8 cellular contexts compared by ENCODE assay signal in genomic region chr12:53268009-53268636, GRCh38. TPM values are rescaled to one million over a fixed set of nuclear protein-coding genes. Genes with fewer than 3 reads are reported as not detected.
DNase-seq lines count a peak whose midpoint lies in the region; ATAC-seq, FAIRE-seq and TF ChIP-seq lines count a peak whose summit lies in the region.

ESPL1 (plus strand) TSS chr12:53268299; CDS start chr12:53268767, 468 bp downstream.

- WGBS in pancreas, 2 donors: 0 to 1% methylated on average over 52 to 59 of the region's 59 CpGs

- DNase-seq in GM04503 (ENCODE audit: low read depth) (peak; percentile 24), H54 (ENCODE audit: insufficient read length, low spot score) (peak; percentile 78), LoVo (ENCODE audit: low spot score) (peak; percentile 84), SK-N-DZ (ENCODE audit: low spot score) (peak; percentile 81), head of caudate nucleus (peak; percentile 44 to 88 (median 72)), pancreas (peak in 5 of 6 donors; percentile 34 to 84 (median 53)), type B pancreatic cell (ENCODE audit: extremely low spot score, unreplicated experiment) (peak; percentile 84)
- peak; percentile 95 for DNase-seq in activated naive CD4-positive, alpha-beta T cell treated with anti-CD3 and anti-CD28 coated beads for 36 hours

- H3K4me3 ChIP-seq in pancreas: peak within 1 kb of the TSS; percentile 31 to 69 (median 59)

- H3K36me3 ChIP-seq in pancreas: no peaks in the 10 kb centered on the region

- ATAC-seq in pancreas: peak; percentile 91 to 96 (median 95)

- CTCF ChIA-PET in activated naive CD4-positive, alpha-beta T cell treated with anti-CD3 and anti-CD28 coated beads for 36 hours (lab: Charles Lee): interaction anchor here (0.6 to 9.9 kb wide), 25 partner anchors 9 to 202 kb away, joined by 3 to 141 read pairs (median 6); partner anchors contain the start of genes AAAS, ITGB7 and PFDN5

- H3K27ac ChIP-seq in pancreas: peak within 1 kb of the TSS in 2 of 4 donors; percentile 28 to 50

- peak within 1 kb of the TSS; percentile 99 for H3K27ac Mint-ChIP-seq in activated naive CD4-positive, alpha-beta T cell treated with anti-CD3 and anti-CD28 coated beads for 36 hours
- H3K27ac Mint-ChIP-seq in type B pancreatic cell: peak within 1 kb of the TSS; percentile 95

- peak within 1 kb of the TSS; percentile 99 for H3K4me3 Mint-ChIP-seq in activated naive CD4-positive, alpha-beta T cell treated with anti-CD3 and anti-CD28 coated beads for 36 hours
- H3K4me3 Mint-ChIP-seq in type B pancreatic cell: peak within 1 kb of the TSS; percentile 100

- peak; percentile 53; the same call in 1 of the 2 replicates for TF ChIP-seq POLR2A in H54 (IDR thresholded peaks at IDR 0.05; ENCODE audit: low read depth, low read length)

- peaks cover 0 to 5% (median 0%) of the 10 kb centered on the region in 3 donors for H3K4me1 ChIP-seq in pancreas

- H3K9me3 ChIP-seq in pancreas: no peaks in the 10 kb centered on the region

- peaks cover 39% of the 10 kb centered on the region for H3K36me3 Mint-ChIP-seq in activated naive CD4-positive, alpha-beta T cell treated with anti-CD3 and anti-CD28 coated beads for 36 hours (ENCODE audit: low read depth)
- H3K36me3 Mint-ChIP-seq in type B pancreatic cell: peaks cover 9% of the 10 kb centered on the region

- intact Hi-C loops in activated naive CD4-positive, alpha-beta T cell treated with anti-CD3 and anti-CD28 coated beads for 36 hours (cut with micrococcal nuclease): loop anchor here (1.0 to 2.0 kb wide), 10 partner anchors 16 to 233 kb away; partner anchors contain the start of genes AAAS, MYG1, PCBP2 and PFDN5
- intact Hi-C loops in head of caudate nucleus (cut with DNase I): loop anchor here (5.0 kb wide), 1 partner anchor 56 kb away; no protein-coding TSS in a partner anchor
- intact Hi-C loops in pancreas (cut with DNase I): no loop called here

- H3K9me3 Mint-ChIP-seq in activated naive CD4-positive, alpha-beta T cell treated with anti-CD3 and anti-CD28 coated beads for 36 hours: no peaks in the 10 kb centered on the region
- H3K9me3 Mint-ChIP-seq in type B pancreatic cell: no peaks in the 10 kb centered on the region

- no peaks in the 10 kb centered on the region for H3K27me3 Mint-ChIP-seq in activated naive CD4-positive, alpha-beta T cell treated with anti-CD3 and anti-CD28 coated beads for 36 hours (ENCODE audit: low read depth)
- no peaks in the 10 kb centered on the region for H3K27me3 Mint-ChIP-seq in type B pancreatic cell

- TF ChIP-seq CTCF in pancreas (IDR thresholded peaks at IDR 0.05) (no peak), type B pancreatic cell (conservative IDR thresholded peaks at IDR 0.05) (peak; percentile 74)

- H3K27me3 ChIP-seq in pancreas: no peaks in the 10 kb centered on the region

- FAIRE-seq in H54 (lab: Jason Lieb, UNC): no peak
- no peak for FAIRE-seq in pancreas (lab: Jason Lieb, UNC)

- peaks cover 22% of the 10 kb centered on the region for H3K4me1 Mint-ChIP-seq in activated naive CD4-positive, alpha-beta T cell treated with anti-CD3 and anti-CD28 coated beads for 36 hours (ENCODE audit: low read depth)
- peaks cover 35% of the 10 kb centered on the region for H3K4me1 Mint-ChIP-seq in type B pancreatic cell (ENCODE audit: unreplicated experiment)

RNA-seq across cellular contexts. Expression of gene ESPL1, which starts in this region (rescaled TPM):
- polyA plus RNA-seq in SK-N-DZ (2014; cell fraction: cytosol; rRNA removed): 60.0 and 67.0 TPM in 2 replicates
- polyA plus RNA-seq in SK-N-DZ (2014; cell fraction: nucleus; rRNA removed): 114 and 155 TPM in 2 replicates
- 10 to 100 TPM; 53.3 to 54.2 TPM for total RNA-seq in activated naive CD4-positive, alpha-beta T cell treated with anti-CD3 and anti-CD28 coated beads for 36 hours
- total RNA-seq in pancreas: under 1 TPM; 0.09 to 0.81 (median 0.50) TPM
- polyA plus RNA-seq in pancreas: under 1 TPM; 0.09 to 0.27 TPM
- total RNA-seq in type B pancreatic cell (ENCODE audit: low replicate concordance): 35.1 and 50.0 TPM in 2 replicates

Comparison
In these comparisons a context has a peak if more than half of its experiments do, and no peak if none do; other contexts are left out.
1. RNA of gene ESPL1 (total RNA-seq): 53.3 to 54.2 TPM in activated naive CD4-positive, alpha-beta T cell treated with anti-CD3 and anti-CD28 coated beads for 36 hours and 35.1 to 50.0 TPM in type B pancreatic cell; 0.09 to 0.81 TPM in pancreas; every median in the first group is over 10 times any median in the second.
2. Peak in DNase-seq, ATAC-seq and H3K4me3 ChIP-seq in pancreas; RNA of the gene not detected or under 1 TPM.
3. DNase-seq: peak in every context shown above with its lines; median percentile 95 in activated naive CD4-positive, alpha-beta T cell treated with anti-CD3 and anti-CD28 coated beads for 36 hours; 84 in LoVo; 84 in type B pancreatic cell; 81 in SK-N-DZ; 78 in H54; 72 in head of caudate nucleus; 53 in pancreas; 24 in GM04503.
4. intact Hi-C loops: an anchor here in activated naive CD4-positive, alpha-beta T cell treated with anti-CD3 and anti-CD28 coated beads for 36 hours (1.0 to 2.0 kb wide) and head of caudate nucleus (5.0 kb wide); none called in pancreas.